In the genomic region with DNA sequence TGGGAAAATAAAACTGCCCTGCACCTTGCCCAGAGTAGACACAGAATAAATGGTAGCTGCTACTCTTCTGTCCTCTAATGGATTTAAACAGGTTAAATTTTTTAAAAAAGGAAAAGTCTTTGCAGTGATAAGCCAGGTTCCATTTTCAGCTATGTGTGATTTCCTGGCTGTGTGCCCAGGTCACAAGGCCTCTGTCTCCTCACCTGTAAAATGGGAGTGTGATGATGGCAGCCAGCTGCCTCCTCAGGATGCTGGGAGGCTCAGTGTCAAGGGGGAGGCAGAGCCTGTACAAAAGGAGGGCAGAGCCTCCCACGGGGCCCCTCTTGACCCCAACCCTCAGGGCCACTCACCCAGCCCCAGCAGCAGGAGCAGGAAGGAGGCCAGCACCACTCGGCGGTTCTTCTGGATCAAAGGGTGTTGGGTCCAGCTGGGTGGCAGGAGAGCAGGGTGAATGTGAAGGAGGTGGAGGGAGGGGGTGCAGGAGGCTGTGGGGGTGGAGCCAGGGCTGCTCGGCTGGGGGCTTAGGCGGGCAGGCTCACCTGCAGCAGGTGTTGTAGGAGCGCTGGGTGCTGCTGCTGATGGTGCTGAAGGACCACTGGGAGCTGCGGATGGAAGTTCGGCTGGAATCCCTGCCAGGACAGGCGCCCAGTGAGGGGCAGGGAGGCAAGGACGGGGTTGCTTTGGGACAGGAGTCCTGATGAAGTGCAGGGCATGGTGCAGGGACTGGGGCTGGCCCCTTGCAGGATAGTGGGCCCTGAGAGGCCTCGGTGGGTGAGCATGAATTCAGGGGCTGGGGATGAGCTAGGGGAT, we compare ENCODE assay signal across 12 cellular contexts. TPM values are rescaled to one million over a fixed set of nuclear protein-coding genes. Genes with fewer than 3 reads are reported as not detected.
DNase-seq lines count a peak whose midpoint lies in the region; ATAC-seq, FAIRE-seq and TF ChIP-seq lines count a peak whose summit lies in the region.
"Had no signal": no experiment of that assay in that cellular context is flagged by ENCODE, and none has a peak within 500 bp of the region (broad histone marks: within the 10 kb centered on the region; RNA-seq: fewer than 3 reads in every experiment).

No MANE protein-coding gene starts in this region.

- H3K4me3 ChIP-seq in kidney (ENCODE audit: low read length in 2 of 2) (no peak overlapping the region), thyroid gland (replicated peaks in 1 of 3) (no peak overlapping the region)

- H3K36me3 Mint-ChIP-seq in activated CD8-positive, alpha-beta memory T cell treated with anti-CD3 and anti-CD28 coated beads, Interleukin-2, amount 10 ng/mL, durations not matched to agents 7 days and 5 days: peaks cover 1% of the 10 kb centered on the region
- H3K36me3 Mint-ChIP-seq in activated T-helper 2 cell treated with anti-CD3 and anti-CD28 coated beads, Interferon-gamma antibody, Interleukin-2, Interleukin-4, amounts not matched to agents 10 μg/mL and 5 μg/mL and 100 μg/mL, durations not matched to agents 14 hours and 24 hours and 36 hours (ENCODE audit: low read depth): peaks cover 12% of the 10 kb centered on the region

- H3K36me3 ChIP-seq in kidney (ENCODE audit: control insufficient read depth in 1 of 2, insufficient read depth in 2 of 2, low read length in 2 of 2): no peaks in the 10 kb centered on the region
- no peaks in the 10 kb centered on the region for H3K36me3 ChIP-seq in thyroid gland
- H3K36me3 ChIP-seq: uterus had no signal

- no peak for DNase-seq in activated CD8-positive, alpha-beta memory T cell treated with anti-CD3 and anti-CD28 coated beads, Interleukin-2, amount 10 ng/mL, durations not matched to agents 7 days and 5 days
- no peak for DNase-seq in activated CD8-positive, alpha-beta memory T cell treated with anti-CD3 and anti-CD28 coated beads, Interleukin-2, amount 50 U/mL, for 4 hours
- DNase-seq in activated T-helper 2 cell treated with anti-CD3 and anti-CD28 coated beads, Interferon-gamma antibody, Interleukin-2, Interleukin-4, amounts not matched to agents 10 μg/mL and 5 μg/mL and 100 μg/mL, durations not matched to agents 14 hours and 24 hours and 36 hours (ENCODE audit: low spot score): no peak
- peak; percentile 71 for DNase-seq in kidney
- DNase-seq in thyroid gland: no peak
- DNase-seq in HCEC 1CT: no peak
- DNase-seq in HPDE6-E6E7 (ENCODE audit: extremely low spot score): no peak
- DNase-seq: AML-193; stimulated activated CD4-positive, alpha-beta T cell treated with anti-CD3 and anti-CD28 coated beads, Interleukin-12 subunit alpha, Interleukin-12 subunit beta, amount 100 ng/mL, for 4 hours had no signal

- no peak for TF ChIP-seq POLR2A in thyroid gland (IDR thresholded peaks at IDR 0.05)

- peak overlapping the region in 1 of 2 donors; percentile 54 for H3K27ac ChIP-seq in kidney (ENCODE audit: low read depth in 2 of 2, low read length in 2 of 2)
- H3K27ac ChIP-seq in thyroid gland: peak overlapping the region; percentile 67 to 75 (median 69)

- H3K27ac Mint-ChIP-seq in activated CD8-positive, alpha-beta memory T cell treated with anti-CD3 and anti-CD28 coated beads, Interleukin-2, amount 10 ng/mL, durations not matched to agents 7 days and 5 days: peak overlapping the region; percentile 61
- H3K27ac Mint-ChIP-seq in activated T-helper 2 cell treated with anti-CD3 and anti-CD28 coated beads, Interferon-gamma antibody, Interleukin-2, Interleukin-4, amounts not matched to agents 10 μg/mL and 5 μg/mL and 100 μg/mL, durations not matched to agents 14 hours and 24 hours and 36 hours: peak overlapping the region; percentile 68

- peaks cover 12 to 23% of the 10 kb centered on the region in 2 donors for H3K4me1 ChIP-seq in kidney (ENCODE audit: control insufficient read depth in 1 of 2, insufficient read depth in 1 of 2, low read depth in 1 of 2, low read length in 2 of 2)
- peaks cover 25 to 52% of the 10 kb centered on the region in 2 donors for H3K4me1 ChIP-seq in thyroid gland

- peak overlapping the region in 1 of 2 donors; percentile 82 for H3K9ac ChIP-seq in kidney (ENCODE audit: low read length in 2 of 2)

- H3K27me3 Mint-ChIP-seq in activated CD8-positive, alpha-beta memory T cell treated with anti-CD3 and anti-CD28 coated beads, Interleukin-2, amount 10 ng/mL, durations not matched to agents 7 days and 5 days: no peaks in the 10 kb centered on the region
- no peaks in the 10 kb centered on the region for H3K27me3 Mint-ChIP-seq in activated T-helper 2 cell treated with anti-CD3 and anti-CD28 coated beads, Interferon-gamma antibody, Interleukin-2, Interleukin-4, amounts not matched to agents 10 μg/mL and 5 μg/mL and 100 μg/mL, durations not matched to agents 14 hours and 24 hours and 36 hours (ENCODE audit: low read depth)

- CTCF ChIA-PET in activated CD8-positive, alpha-beta memory T cell treated with anti-CD3 and anti-CD28 coated beads, Interleukin-2, amount 10 ng/mL, durations not matched to agents 7 days and 5 days (lab: Charles Lee): interaction anchor here (0.9 to 3.3 kb wide), 10 partner anchors 9 to 110 kb away, joined by 3 to 21 read pairs (median 8); partner anchors contain the start of genes AIP, CORO1B, PPP1CA and PTPRCAP

- WGBS in thyroid gland, 2 donors: 67 to 68% methylated on average over 10 to 11 of the region's 11 CpGs

- H3K4me3 Mint-ChIP-seq in activated CD8-positive, alpha-beta memory T cell treated with anti-CD3 and anti-CD28 coated beads, Interleukin-2, amount 10 ng/mL, durations not matched to agents 7 days and 5 days: peak overlapping the region; percentile 83
- H3K4me3 Mint-ChIP-seq in activated T-helper 2 cell treated with anti-CD3 and anti-CD28 coated beads, Interferon-gamma antibody, Interleukin-2, Interleukin-4, amounts not matched to agents 10 μg/mL and 5 μg/mL and 100 μg/mL, durations not matched to agents 14 hours and 24 hours and 36 hours (ENCODE audit: low read depth): peak overlapping the region; percentile 92

- H3K9me3 Mint-ChIP-seq in activated CD8-positive, alpha-beta memory T cell treated with anti-CD3 and anti-CD28 coated beads, Interleukin-2, amount 10 ng/mL, durations not matched to agents 7 days and 5 days (ENCODE audit: low read depth): no peaks in the 10 kb centered on the region
- no peaks in the 10 kb centered on the region for H3K9me3 Mint-ChIP-seq in activated T-helper 2 cell treated with anti-CD3 and anti-CD28 coated beads, Interferon-gamma antibody, Interleukin-2, Interleukin-4, amounts not matched to agents 10 μg/mL and 5 μg/mL and 100 μg/mL, durations not matched to agents 14 hours and 24 hours and 36 hours

- H3K4me1 Mint-ChIP-seq in activated CD8-positive, alpha-beta memory T cell treated with anti-CD3 and anti-CD28 coated beads, Interleukin-2, amount 10 ng/mL, durations not matched to agents 7 days and 5 days: peaks cover 31% of the 10 kb centered on the region
- peaks cover 25% of the 10 kb centered on the region for H3K4me1 Mint-ChIP-seq in activated T-helper 2 cell treated with anti-CD3 and anti-CD28 coated beads, Interferon-gamma antibody, Interleukin-2, Interleukin-4, amounts not matched to agents 10 μg/mL and 5 μg/mL and 100 μg/mL, durations not matched to agents 14 hours and 24 hours and 36 hours (ENCODE audit: low read depth)

- intact Hi-C loops in activated T-helper 2 cell treated with anti-CD3 and anti-CD28 coated beads, Interferon-gamma antibody, Interleukin-2, Interleukin-4, amounts not matched to agents 10 μg/mL and 5 μg/mL and 100 μg/mL, durations not matched to agents 14 hours and 24 hours and 36 hours (cut with micrococcal nuclease): no loop called here
- intact Hi-C loops in kidney (cut with DNase I) (no loop called here), thyroid gland (cut with DNase I) (loop anchor here (5.0 to 10.0 kb wide), 2 partner anchors 45 to 72 kb away; partner anchors contain the start of gene RAD9A)

- ATAC-seq in activated CD8-positive, alpha-beta memory T cell treated with anti-CD3 and anti-CD28 coated beads, Interleukin-2, amount 10 ng/mL, durations not matched to agents 7 days and 5 days: no peak
- no peak for ATAC-seq in GM18868 (IDR thresholded peaks at IDR 0.05; ENCODE audit: unreplicated experiment)

- FAIRE-seq in kidney (lab: Jason Lieb, UNC): no peak

- no peaks in the 10 kb centered on the region for H3K27me3 ChIP-seq in thyroid gland
- H3K27me3 ChIP-seq: uterus had no signal

- no peaks in the 10 kb centered on the region for H3K9me3 ChIP-seq in kidney (ENCODE audit: control insufficient read depth in 1 of 2, low read length in 2 of 2)
- H3K9me3 ChIP-seq in thyroid gland: no peaks in the 10 kb centered on the region
- H3K9me3 ChIP-seq: uterus had no signal

- TF ChIP-seq CTCF in kidney (IDR thresholded peaks at IDR 0.05; ENCODE audit: borderline replicate concordance, extremely low read depth, insufficient read depth): no peak
- no peak for TF ChIP-seq CTCF in thyroid gland (IDR thresholded peaks at IDR 0.05)

RNA-seq across cellular contexts. Expression of gene TMEM134, which starts 1.9 kb away (rescaled TPM):
- 10 to 100 TPM; 32.8 to 41.9 TPM for total RNA-seq in activated CD8-positive, alpha-beta memory T cell treated with anti-CD3 and anti-CD28 coated beads, Interleukin-2, amount 10 ng/mL, durations not matched to agents 7 days and 5 days
- total RNA-seq in activated T-helper 2 cell treated with anti-CD3 and anti-CD28 coated beads, Interferon-gamma antibody, Interleukin-2, Interleukin-4, amounts not matched to agents 10 μg/mL and 5 μg/mL and 100 μg/mL, durations not matched to agents 14 hours and 24 hours and 36 hours: 58.5 and 62.0 TPM in 2 replicates
- total RNA-seq in kidney: 65.5 TPM
- 127 TPM for polyA plus RNA-seq in kidney (ENCODE audit: insufficient read depth, low read depth, low replicate concordance)
- total RNA-seq in thyroid gland: 100 to 1,000 TPM in 1 of 4 donors, 10 to 100 TPM in 3; 69.0 to 138 (median 95.8) TPM

RNA-seq across cellular contexts. Expression of gene CABP4, which starts 12.0 kb away (rescaled TPM):
- total RNA-seq in activated CD8-positive, alpha-beta memory T cell treated with anti-CD3 and anti-CD28 coated beads, Interleukin-2, amount 10 ng/mL, durations not matched to agents 7 days and 5 days: 1 to 10 TPM in 1 of 2 experiments, under 1 TPM in 1; 0.96 to 3.4 TPM
- 0.73 and 1.0 TPM in 2 replicates for total RNA-seq in activated T-helper 2 cell treated with anti-CD3 and anti-CD28 coated beads, Interferon-gamma antibody, Interleukin-2, Interleukin-4, amounts not matched to agents 10 μg/mL and 5 μg/mL and 100 μg/mL, durations not matched to agents 14 hours and 24 hours and 36 hours
- 3.1 TPM for total RNA-seq in kidney
- polyA plus RNA-seq in kidney (ENCODE audit: insufficient read depth, low read depth, low replicate concordance): 0.49 TPM
- total RNA-seq in thyroid gland: 1 to 10 TPM in 1 of 4 donors, under 1 TPM in 2, not detected in 1; 0.33 to 6.4 (median 0.39) TPM

RNA-seq across cellular contexts. Expression of gene GPR152, which starts 14.6 kb away (rescaled TPM):
- not detected for total RNA-seq in activated CD8-positive, alpha-beta memory T cell treated with anti-CD3 and anti-CD28 coated beads, Interleukin-2, amount 10 ng/mL, durations not matched to agents 7 days and 5 days
- total RNA-seq in activated T-helper 2 cell treated with anti-CD3 and anti-CD28 coated beads, Interferon-gamma antibody, Interleukin-2, Interleukin-4, amounts not matched to agents 10 μg/mL and 5 μg/mL and 100 μg/mL, durations not matched to agents 14 hours and 24 hours and 36 hours: not detected in 2 replicates
- total RNA-seq in kidney (not detected), thyroid gland (not detected)
- not detected for polyA plus RNA-seq in kidney (ENCODE audit: insufficient read depth, low read depth, low replicate concordance)
- total RNA-seq: cardiac septum, uterus had no signal

RNA-seq across cellular contexts. Expression of gene AIP, which starts 15.7 kb away (rescaled TPM):
- total RNA-seq in activated CD8-positive, alpha-beta memory T cell treated with anti-CD3 and anti-CD28 coated beads, Interleukin-2, amount 10 ng/mL, durations not matched to agents 7 days and 5 days: 100 to 1,000 TPM; 168 to 178 TPM
- 190 and 191 TPM in 2 replicates for total RNA-seq in activated T-helper 2 cell treated with anti-CD3 and anti-CD28 coated beads, Interferon-gamma antibody, Interleukin-2, Interleukin-4, amounts not matched to agents 10 μg/mL and 5 μg/mL and 100 μg/mL, durations not matched to agents 14 hours and 24 hours and 36 hours
- total RNA-seq in kidney (61.5 TPM), thyroid gland (100 to 1,000 TPM in 1 of 4 donors, 10 to 100 TPM in 3; 58.2 to 100 (median 83.2) TPM)
- 135 TPM for polyA plus RNA-seq in kidney (ENCODE audit: insufficient read depth, low read depth, low replicate concordance)

RNA-seq across cellular contexts. Expression of gene CORO1B, which starts 23.9 kb away (rescaled TPM):
- 10 to 100 TPM; 61.0 to 62.6 TPM for total RNA-seq in activated CD8-positive, alpha-beta memory T cell treated with anti-CD3 and anti-CD28 coated beads, Interleukin-2, amount 10 ng/mL, durations not matched to agents 7 days and 5 days
- total RNA-seq in activated T-helper 2 cell treated with anti-CD3 and anti-CD28 coated beads, Interferon-gamma antibody, Interleukin-2, Interleukin-4, amounts not matched to agents 10 μg/mL and 5 μg/mL and 100 μg/mL, durations not matched to agents 14 hours and 24 hours and 36 hours: 177 and 186 TPM in 2 replicates
- total RNA-seq in kidney (121 TPM), thyroid gland (100 to 1,000 TPM in 1 of 4 donors, 10 to 100 TPM in 3; 73.9 to 102 (median 81.3) TPM)
- 67.2 TPM for polyA plus RNA-seq in kidney (ENCODE audit: insufficient read depth, low read depth, low replicate concordance)
